ENCODE assay signal across 29 cellular contexts in genomic region chr5:131740477-131740876, GRCh38.
"Had no signal": no experiment of that assay in that cellular context is flagged by ENCODE, and none has a peak within 500 bp of the region (broad histone marks: within the 10 kb centered on the region; RNA-seq: fewer than 3 reads in every experiment).

No MANE protein-coding gene starts in this region.

- H3K4me3 ChIP-seq: ovary, psoas muscle, right lobe of liver, sigmoid colon, stomach, thoracic aorta, thyroid gland, tibial nerve, upper lobe of left lung, uterus had no signal

- H3K4me1 ChIP-seq: parathyroid adenoma, psoas muscle, right lobe of liver, sigmoid colon, stomach, thyroid gland, tibial nerve, upper lobe of left lung, uterus had no signal

- H3K27me3 Mint-ChIP-seq: naive thymus-derived CD4-positive, alpha-beta T cell; progenitor cell of endocrine pancreas; stimulated activated naive B cell treated with anti-CD40 and anti-IgM and Interleukin-4, amounts not matched to agents 10 μg/mL and 1 μg/mL and 100 μg/mL, for 72 hours; stimulated activated naive CD8-positive, alpha-beta T cell treated with anti-CD3 and anti-CD28 coated beads, Interleukin-15, Interleukin-2, amounts not matched to agents 100 ng/mL and 50 ng/mL, for 24 hours had no signal

- H3K4me3 Mint-ChIP-seq: naive thymus-derived CD4-positive, alpha-beta T cell; natural killer cell; nephron progenitor cell; neural crest cell; stimulated activated effector memory CD8-positive, alpha-beta T cell treated with anti-CD3 and anti-CD28 coated beads, Interleukin-12 subunit alpha, Interleukin-12 subunit beta, amount 100 ng/mL, for 72 hours; stimulated activated naive B cell treated with anti-CD40 and anti-IgM and Interleukin-4, amounts not matched to agents 10 μg/mL and 1 μg/mL and 100 μg/mL, for 72 hours; stimulated activated naive CD8-positive, alpha-beta T cell treated with anti-CD3 and anti-CD28 coated beads, Interleukin-15, Interleukin-2, amounts not matched to agents 100 ng/mL and 50 ng/mL, for 24 hours had no signal

- H2AFZ ChIP-seq: parathyroid adenoma had no signal

- H3K9me3 Mint-ChIP-seq: natural killer cell; nephron progenitor cell; neural crest cell; stimulated activated effector memory CD8-positive, alpha-beta T cell treated with anti-CD3 and anti-CD28 coated beads, Interleukin-12 subunit alpha, Interleukin-12 subunit beta, amount 100 ng/mL, for 72 hours; stimulated activated naive B cell treated with anti-CD40 and anti-IgM and Interleukin-4, amounts not matched to agents 10 μg/mL and 1 μg/mL and 100 μg/mL, for 72 hours; stimulated activated naive CD8-positive, alpha-beta T cell treated with anti-CD3 and anti-CD28 coated beads, Interleukin-15, Interleukin-2, amounts not matched to agents 100 ng/mL and 50 ng/mL, for 24 hours had no signal

- H3K27me3 ChIP-seq: ovary, right lobe of liver, sigmoid colon, stomach, thyroid gland, tibial nerve, upper lobe of left lung, uterus had no signal

- DNase-seq: naive thymus-derived CD4-positive, alpha-beta T cell; natural killer cell; nephron progenitor cell; occipital lobe; ovary; posterior cingulate gyrus; psoas muscle; right cardiac atrium; right lobe of liver; sigmoid colon; small intestine; stimulated activated CD4-positive, alpha-beta T cell treated with anti-CD3 and anti-CD28 coated beads, Interleukin-15, amount 100 ng/mL, for 24 hours; stimulated activated CD4-positive, alpha-beta T cell treated with anti-CD3 and anti-CD28 coated beads, Interleukin-2, amount 100 ng/mL, for 24 hours; stimulated activated CD4-positive, alpha-beta T cell treated with anti-CD3 and anti-CD28 coated beads, Interleukin-2, amount 100 ng/mL, for 48 hours; stimulated activated CD4-positive, alpha-beta T cell treated with anti-CD3 and anti-CD28 coated beads, Interleukin-4, amount 100 ng/mL, for 24 hours; stimulated activated naive B cell treated with anti-CD40 and anti-IgM and Interleukin-4, amounts not matched to agents 10 μg/mL and 1 μg/mL and 100 μg/mL, for 72 hours; stimulated activated naive CD4-positive, alpha-beta T cell treated with Interleukin-2 at 50 U/mL for 16 hours; stomach; thyroid gland; trophoblast cell; upper lobe of left lung; uterus had no signal

- H3K9me3 ChIP-seq: ovary, psoas muscle, right lobe of liver, sigmoid colon, stomach, thoracic aorta, thyroid gland, tibial nerve, upper lobe of left lung, uterus had no signal

- H3K9ac ChIP-seq: parathyroid adenoma had no signal

- H3K4me1 Mint-ChIP-seq: nephron progenitor cell, neural crest cell had no signal

- H3K27ac Mint-ChIP-seq: naive thymus-derived CD4-positive, alpha-beta T cell; natural killer cell; nephron progenitor cell; progenitor cell of endocrine pancreas; stimulated activated effector memory CD8-positive, alpha-beta T cell treated with anti-CD3 and anti-CD28 coated beads, Interleukin-12 subunit alpha, Interleukin-12 subunit beta, amount 100 ng/mL, for 72 hours; stimulated activated naive B cell treated with anti-CD40 and anti-IgM and Interleukin-4, amounts not matched to agents 10 μg/mL and 1 μg/mL and 100 μg/mL, for 72 hours; stimulated activated naive CD8-positive, alpha-beta T cell treated with anti-CD3 and anti-CD28 coated beads, Interleukin-15, Interleukin-2, amounts not matched to agents 100 ng/mL and 50 ng/mL, for 24 hours had no signal

- H3K27ac ChIP-seq: ovary, parathyroid adenoma, psoas muscle, right lobe of liver, sigmoid colon, stomach, thoracic aorta, thyroid gland, tibial nerve, upper lobe of left lung, uterus had no signal

- H3K36me3 ChIP-seq: ovary, uterus had no signal

- FAIRE-seq: small intestine had no signal

- ATAC-seq: naive thymus-derived CD4-positive, alpha-beta T cell; natural killer cell; psoas muscle; right cardiac atrium; right lobe of liver; stimulated activated effector memory CD8-positive, alpha-beta T cell treated with anti-CD3 and anti-CD28 coated beads, Interleukin-12 subunit alpha, Interleukin-12 subunit beta, amount 100 ng/mL, for 72 hours; stimulated activated naive B cell treated with anti-CD40 and anti-IgM and Interleukin-4, amounts not matched to agents 10 μg/mL and 1 μg/mL and 100 μg/mL, for 72 hours had no signal
